Comparison of ENCODE assay signal across 13 cellular contexts in the genomic region with DNA sequence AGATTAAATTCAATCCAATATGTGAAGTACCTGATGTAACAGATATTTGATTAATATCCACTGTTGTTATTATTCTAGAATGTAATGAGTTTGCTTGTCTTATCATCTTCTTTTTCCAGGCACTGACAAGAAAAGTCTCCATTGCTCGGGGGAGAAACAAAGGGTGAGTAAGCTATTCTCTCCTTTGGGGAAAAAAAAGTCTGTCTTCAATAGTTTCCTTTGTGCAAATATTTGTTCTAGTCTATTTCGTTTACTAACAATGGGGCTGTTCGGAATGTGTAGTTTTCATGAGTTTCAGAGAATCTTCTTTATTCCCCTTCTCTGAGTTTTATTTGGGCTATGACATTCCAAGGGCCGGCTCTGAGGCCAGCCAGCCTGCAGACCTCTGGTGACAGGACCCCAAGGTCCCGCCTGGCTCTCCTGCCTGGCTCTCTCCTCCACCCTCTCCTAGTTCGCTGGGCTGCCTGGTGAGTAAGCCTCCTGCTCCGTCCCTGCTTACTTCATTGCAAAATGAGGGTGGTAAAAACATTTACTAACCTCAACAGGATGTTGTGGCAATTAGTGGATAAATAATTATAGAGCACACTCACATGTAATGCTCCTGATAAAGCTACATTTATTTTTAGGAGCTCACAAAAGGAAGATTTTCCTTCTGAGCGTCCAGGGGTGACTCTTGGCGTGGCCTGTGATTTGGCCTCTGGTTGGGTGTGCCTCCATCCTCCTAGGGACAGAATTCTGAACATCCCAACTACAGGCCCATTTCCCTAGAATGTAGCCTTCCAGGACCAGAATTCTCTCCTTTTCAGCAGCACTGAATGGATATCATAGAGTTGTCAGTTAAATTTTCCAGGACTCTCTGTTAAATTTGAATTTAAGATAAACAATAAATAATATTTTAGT. TPM values are rescaled to one million over a fixed set of nuclear protein-coding genes. Genes with fewer than 3 reads are reported as not detected.
A peak's percentile ranks its signal among the peaks of the same experiment; 100 is the strongest.
DNase-seq lines count a peak whose midpoint lies in the region; ATAC-seq and TF ChIP-seq lines count a peak whose summit lies in the region.
"Had no signal": no experiment of that assay in that cellular context is flagged by ENCODE, and none has a peak within 500 bp of the region (broad histone marks: within the 10 kb centered on the region; RNA-seq: fewer than 3 reads in every experiment).

No MANE protein-coding gene starts in this region.

- no peak for TF ChIP-seq POLR2A in breast epithelium (IDR thresholded peaks at IDR 0.05)

- H3K4me3 ChIP-seq in mammary epithelial cell (replicated peaks in 1 of 3; ENCODE audit: insufficient read depth in 1 of 3, low read depth in 2 of 3, low read length in 3 of 3) = no peak overlapping the region
- H3K4me3 ChIP-seq in breast epithelium = no peak overlapping the region
- no peak overlapping the region for H3K4me3 ChIP-seq in subcutaneous abdominal adipose tissue (ENCODE audit: low read depth in 1 of 5, low read length in 5 of 5)
- H3K4me3 ChIP-seq: prostate gland had no signal

- no peak for TF ChIP-seq CTCF in mammary epithelial cell (conservative IDR thresholded peaks at IDR 0.05 in 1 of 2, IDR thresholded peaks at IDR 0.05 in 1 of 2; ENCODE audit: extremely low read depth in 1 of 2, insufficient read depth in 1 of 2, low read depth in 1 of 2, low read length in 2 of 2)
- TF ChIP-seq CTCF in breast epithelium (IDR thresholded peaks at IDR 0.05) = no peak

- H3K4me1 ChIP-seq in mammary epithelial cell (ENCODE audit: insufficient read depth, low read length) (no peaks in the 10 kb centered on the region), breast epithelium (no peaks in the 10 kb centered on the region), subcutaneous abdominal adipose tissue (ENCODE audit: control insufficient read depth in 5 of 5, insufficient read depth in 5 of 5, low read length in 5 of 5) (peaks cover 0 to 5% (median 0%) of the 10 kb centered on the region in 5 donors)
- H3K4me1 ChIP-seq: prostate gland had no signal

- H3K4me2 ChIP-seq in mammary epithelial cell (ENCODE audit: insufficient read depth, low read depth, low read length) = no peak overlapping the region

- in situ Hi-C loops in mammary epithelial cell (cut with MboI; ENCODE audit: low sequenced_read_pairs in 2 of 2) = no loop called here

- H2AFZ ChIP-seq in mammary epithelial cell (ENCODE audit: low read depth, low read length) = no peak overlapping the region

- no peaks in the 10 kb centered on the region for H3K27me3 ChIP-seq in mammary epithelial cell (ENCODE audit: insufficient read depth, low read length)
- no peaks in the 10 kb centered on the region for H3K27me3 ChIP-seq in breast epithelium
- no peaks in the 10 kb centered on the region for H3K27me3 ChIP-seq in subcutaneous abdominal adipose tissue (ENCODE audit: control insufficient read depth in 5 of 5, insufficient read depth in 4 of 5, low read length in 5 of 5)

- dilution Hi-C loops in mammary epithelial cell (cut with HindIII; ENCODE audit: low sequenced_read_pairs) = no loop called here

- no peaks in the 10 kb centered on the region for H3K79me2 ChIP-seq in mammary epithelial cell (ENCODE audit: insufficient read depth, low read length)

- no peak overlapping the region for H3K9ac ChIP-seq in mammary epithelial cell (ENCODE audit: insufficient read depth, low read length)
- no peak overlapping the region for H3K9ac ChIP-seq in subcutaneous abdominal adipose tissue (ENCODE audit: low read length in 5 of 5)

- no peaks in the 10 kb centered on the region for H4K20me1 ChIP-seq in mammary epithelial cell (ENCODE audit: insufficient read depth, low read length)

- intact Hi-C loops in mammary epithelial cell (cut with micrococcal nuclease) = no loop called here
- intact Hi-C loops in breast epithelium (cut with DNase I; ENCODE audit: low total_unique reads) = no loop called here

- H3K27ac ChIP-seq in mammary epithelial cell (ENCODE audit: insufficient read depth, low read depth, low read length) (no peak overlapping the region), breast epithelium (no peak overlapping the region), subcutaneous abdominal adipose tissue (ENCODE audit: low read depth, low read length) (peak overlapping the region; percentile 17)
- H3K27ac ChIP-seq: prostate gland had no signal

- no peaks in the 10 kb centered on the region for H3K36me3 ChIP-seq in mammary epithelial cell (ENCODE audit: insufficient read depth, low read length)
- H3K36me3 ChIP-seq in breast epithelium = no peaks in the 10 kb centered on the region
- no peaks in the 10 kb centered on the region for H3K36me3 ChIP-seq in subcutaneous abdominal adipose tissue (ENCODE audit: control insufficient read depth in 5 of 5, insufficient read depth in 5 of 5, low read length in 5 of 5)
- H3K36me3 ChIP-seq: prostate gland had no signal

- 78% methylated on average over 9 of the region's 9 CpGs for WGBS in mammary epithelial cell (ENCODE audit: low coverage, missing lambda C conversion rate)

- ATAC-seq in GM21529 (IDR thresholded peaks at IDR 0.05; ENCODE audit: unreplicated experiment) = no peak

- CTCF ChIA-PET in mammary epithelial cell (lab: Charles Lee; ENCODE audit: low non-redundant PET) = no interaction called here

- peak; percentile 41 for DNase-seq in mammary epithelial cell
- no peak for DNase-seq in breast epithelium (ENCODE audit: low spot score in 2 of 2)
- peak; percentile 32 for DNase-seq in NCI-H146 treated with DMSO at 0.1 percent for 48 hours (lab: John Stamatoyannopoulos, UW; ENCODE audit: unreplicated experiment)
- peak; percentile 34 for DNase-seq in fibroblast of gingiva (ENCODE audit: low read depth)
- DNase-seq in NCI-H1694 treated with DMSO at 0.1 percent for 48 hours (lab: John Stamatoyannopoulos, UW) = no peak
- no peak for DNase-seq in NCI-H345 (lab: John Stamatoyannopoulos, UW)
- DNase-seq: activated T-cell treated with anti-CD3 and anti-CD28 coated beads for 4 hours; kidney glomerular epithelial cell; NCI-H82; stimulated activated CD4-positive, alpha-beta T cell treated with anti-CD3 and anti-CD28 coated beads, Interleukin-15, amount 100 ng/mL, for 24 hours had no signal

- no peaks in the 10 kb centered on the region for H3K9me3 ChIP-seq in mammary epithelial cell (replicated peaks; ENCODE audit: insufficient read depth, low read length)
- no peaks in the 10 kb centered on the region for H3K9me3 ChIP-seq in breast epithelium
- peaks cover 0 to 4% (median 2%) of the 10 kb centered on the region in 5 donors for H3K9me3 ChIP-seq in subcutaneous abdominal adipose tissue (ENCODE audit: control insufficient read depth in 5 of 5, low read length in 5 of 5)
- H3K9me3 ChIP-seq: prostate gland had no signal

- no TSS peak for BruUV-seq in mammary epithelial cell (replicated peaks; lab: Mats Ljungman, UMichigan)

RNA-seq across cellular contexts. Expression of a gene that starts 43.1 kb away (rescaled TPM):
- 10 to 100 TPM; 31.5 to 59.0 TPM for total RNA-seq in mammary epithelial cell
- 42.5 TPM for polyA plus RNA-seq in mammary epithelial cell
- polyA minus RNA-seq in mammary epithelial cell = 24.8 TPM
- 10 to 100 TPM; 61.6 to 83.2 (median 75.7) TPM for total RNA-seq in breast epithelium

Comparison
In these comparisons a context has a peak if more than half of its experiments do, and no peak if none do; other contexts are left out.
1. DNase-seq: peak in mammary epithelial cell (single experiment), NCI-H146 treated with DMSO at 0.1 percent for 48 hours (single experiment) and fibroblast of gingiva (single experiment); none in breast epithelium (0 of 2), NCI-H1694 treated with DMSO at 0.1 percent for 48 hours (single experiment) and NCI-H345 (single experiment).